ENCODE assay signal across 14 cellular contexts in genomic region chr7:91249506-91250233, GRCh38. TPM values are rescaled to one million over a fixed set of nuclear protein-coding genes. Genes with fewer than 3 reads are reported as not detected.
DNase-seq lines count a peak whose midpoint lies in the region; ATAC-seq and TF ChIP-seq lines count a peak whose summit lies in the region.
"Had no signal": no experiment of that assay in that cellular context is flagged by ENCODE, and none has a peak within 500 bp of the region (broad histone marks: within the 10 kb centered on the region; RNA-seq: fewer than 3 reads in every experiment).

No MANE protein-coding gene starts in this region.

- TF ChIP-seq CTCF in PC-9 (conservative IDR thresholded peaks at IDR 0.05) (no peak), fibroblast of lung (conservative IDR thresholded peaks at IDR 0.05 in 1 of 2, IDR thresholded peaks at IDR 0.05 in 1 of 2; ENCODE audit: low read depth in 1 of 2, low read length in 2 of 2) (no peak)

- H3K79me2 ChIP-seq in PC-9 (ENCODE audit: low read depth) (no peaks in the 10 kb centered on the region), fibroblast of lung (ENCODE audit: control insufficient read depth, insufficient read depth, low read length) (no peaks in the 10 kb centered on the region), trophoblast cell (ENCODE audit: control insufficient read depth, insufficient read depth, low read length, poor library complexity) (no peaks in the 10 kb centered on the region)

- no peaks in the 10 kb centered on the region for H3K79me1 ChIP-seq in trophoblast cell (ENCODE audit: low read length)

- no peak overlapping the region for H3K18ac ChIP-seq in trophoblast cell (ENCODE audit: low read length)

- H2AFZ ChIP-seq in PC-9 (no peak overlapping the region), fibroblast of lung (ENCODE audit: low read length) (no peak overlapping the region), trophoblast cell (ENCODE audit: insufficient read depth, low read length, poor library complexity) (no peak overlapping the region)

- H3K14ac ChIP-seq in trophoblast cell (ENCODE audit: low read length), result no peak overlapping the region

- H4K91ac ChIP-seq in trophoblast cell (ENCODE audit: low read depth, low read length), result no peak overlapping the region

- H4K8ac ChIP-seq in trophoblast cell (ENCODE audit: low read depth, low read length), result no peak overlapping the region

- POLR2A ChIA-PET in PC-9 (lab: Charles Lee; ENCODE audit: unreplicated experiment), result no interaction called here

- H3K4me3 ChIP-seq in PC-9, result no peak overlapping the region
- no peak overlapping the region for H3K4me3 ChIP-seq in fibroblast of lung (replicated peaks in 1 of 4; ENCODE audit: control extremely low read depth in 1 of 4, insufficient read depth in 1 of 4, low read depth in 3 of 4, low read length in 4 of 4)
- H3K4me3 ChIP-seq in trophoblast cell (ENCODE audit: low read depth, low read length), result no peak overlapping the region
- H3K4me3 ChIP-seq: upper lobe of left lung had no signal

- H4K12ac ChIP-seq in trophoblast cell (ENCODE audit: low read depth, low read length), result no peak overlapping the region

- H4K20me1 ChIP-seq in PC-9 (ENCODE audit: insufficient read depth) (no peaks in the 10 kb centered on the region), fibroblast of lung (ENCODE audit: control insufficient read depth, extremely low read depth, insufficient read depth, low read length) (no peaks in the 10 kb centered on the region)

- intact Hi-C loops in PC-9 (cut with micrococcal nuclease; ENCODE audit: unreplicated experiment), result loop anchor here (1.0 kb wide), 1 partner anchor 15 kb away; the partner anchor contains the start of gene FZD1

- H3K4me1 ChIP-seq in PC-9 (replicated peaks; ENCODE audit: insufficient read depth) (no peaks in the 10 kb centered on the region), fibroblast of lung (ENCODE audit: control insufficient read depth, extremely low read depth, insufficient read depth, low read length) (no peaks in the 10 kb centered on the region), trophoblast cell (ENCODE audit: control insufficient read depth in 1 of 2, insufficient read depth in 2 of 2, low read length in 2 of 2) (peaks cover 3 to 6% of the 10 kb centered on the region in 2 experiments)
- H3K4me1 ChIP-seq: upper lobe of left lung had no signal

- H3K36me3 ChIP-seq in PC-9 (ENCODE audit: low read depth) (no peaks in the 10 kb centered on the region), fibroblast of lung (ENCODE audit: control insufficient read depth, insufficient read depth, low read length) (no peaks in the 10 kb centered on the region), trophoblast cell (ENCODE audit: control insufficient read depth in 1 of 2, insufficient read depth in 2 of 2, low read length in 2 of 2) (no peaks in the 10 kb centered on the region)
- H3K36me3 ChIP-seq: upper lobe of left lung had no signal

- H3K27ac ChIP-seq in PC-9, result no peak overlapping the region
- no peak overlapping the region for H3K27ac ChIP-seq in fibroblast of lung (ENCODE audit: insufficient read depth, low read length)
- H3K27ac ChIP-seq in trophoblast cell (ENCODE audit: low read depth, low read length), result no peak overlapping the region
- H3K27ac ChIP-seq: upper lobe of left lung had no signal

- DNase-seq in EL (peak; percentile 82), PC-9 (peak; percentile 66 to 68), fibroblast of lung (ENCODE audit: low read depth in 2 of 2) (peak; percentile 63 to 76), trophoblast cell (peak; percentile 58 to 85), NCI-H2227 (lab: John Stamatoyannopoulos, UW; ENCODE audit: unreplicated experiment) (no peak), NCI-H2029 treated with DMSO at 0.1 percent for 48 hours (lab: John Stamatoyannopoulos, UW) (no peak), NCI-H69 (lab: John Stamatoyannopoulos, UW) (no peak)
- DNase-seq: C1 segment of cervical spinal cord, erythroblast, NCI-H2029, NCI-H82, posterior cingulate gyrus had no signal

- H3K27me3 ChIP-seq in PC-9 (ENCODE audit: insufficient read depth, low read depth) (no peaks in the 10 kb centered on the region), fibroblast of lung (ENCODE audit: control insufficient read depth, insufficient read depth, low read length) (no peaks in the 10 kb centered on the region), trophoblast cell (ENCODE audit: insufficient read depth, low read length) (no peaks in the 10 kb centered on the region)
- H3K27me3 ChIP-seq: upper lobe of left lung had no signal

- H2BK120ac ChIP-seq in trophoblast cell (ENCODE audit: insufficient read depth, low read length, poor library complexity), result no peak overlapping the region

- no peak overlapping the region for H3K4ac ChIP-seq in trophoblast cell (ENCODE audit: low read depth, low read length)

- BruUV-seq in PC-9 (replicated peaks; lab: Mats Ljungman, UMichigan), result no TSS peak

- no peaks in the 10 kb centered on the region for H3K9me3 ChIP-seq in PC-9 (ENCODE audit: insufficient read depth, low read depth)
- no peaks in the 10 kb centered on the region for H3K9me3 ChIP-seq in fibroblast of lung (ENCODE audit: control insufficient read depth, insufficient read depth, low read depth, low read length)
- no peaks in the 10 kb centered on the region for H3K9me3 ChIP-seq in trophoblast cell (ENCODE audit: insufficient read depth, low read depth, low read length)
- H3K9me3 ChIP-seq: upper lobe of left lung had no signal

- H2BK12ac ChIP-seq in trophoblast cell (ENCODE audit: low read length), result no peak overlapping the region

- H3K23ac ChIP-seq in trophoblast cell (ENCODE audit: low read length), result no peak overlapping the region

- no peak overlapping the region for H2AK5ac ChIP-seq in trophoblast cell (ENCODE audit: low read length)

- no CpG with 5 or more reads among the region's 4 CpGs for WGBS in trophoblast cell (ENCODE audit: extremely low coverage, insufficient coverage, insufficient read length)

- CTCF ChIA-PET in PC-9 (lab: Charles Lee), result no interaction called here

- H2BK5ac ChIP-seq in trophoblast cell (ENCODE audit: low read depth, low read length, poor library complexity), result no peak overlapping the region

- no peak overlapping the region for H3K9ac ChIP-seq in fibroblast of lung (ENCODE audit: insufficient read depth, low read length)
- no peak overlapping the region for H3K9ac ChIP-seq in trophoblast cell (ENCODE audit: low read length)

- H3K4me2 ChIP-seq in PC-9 (no peak overlapping the region), fibroblast of lung (ENCODE audit: extremely low read depth, insufficient read depth, low read length) (no peak overlapping the region), trophoblast cell (ENCODE audit: low read length) (no peak overlapping the region)

- no peak for ATAC-seq in HG02973 (IDR thresholded peaks at IDR 0.05; ENCODE audit: unreplicated experiment)

- no peaks in the 10 kb centered on the region for H3F3A ChIP-seq in PC-9 (ENCODE audit: insufficient read depth, low read depth)

- no peaks in the 10 kb centered on the region for H3K9me2 ChIP-seq in PC-9 (ENCODE audit: insufficient read depth)

RNA-seq across cellular contexts. Expression of gene FZD1, which starts 14.6 kb away (rescaled TPM):
- total RNA-seq in PC-9 (2021) (2.6 and 2.8 TPM in 2 replicates), fibroblast of lung (10.8 and 12.6 TPM in 2 replicates)
- 7.6 and 15.7 TPM in 2 replicates for polyA plus RNA-seq in fibroblast of lung
- 8.3 and 17.6 TPM in 2 replicates for polyA plus RNA-seq in fibroblast of lung (2012)
- polyA minus RNA-seq in fibroblast of lung (ENCODE audit: low replicate concordance), result 8.2 and 15.6 TPM in 2 replicates
- polyA plus RNA-seq in trophoblast cell (2013), result 3.5 and 3.6 TPM in 2 replicates

Comparison
In these comparisons a context has a peak if more than half of its experiments do, and no peak if none do; other contexts are left out.
1. DNase-seq: peak in EL (single experiment), PC-9 (2 of 2), fibroblast of lung (2 of 2) and trophoblast cell (2 of 2); none in NCI-H2227 (single experiment), NCI-H2029 treated with DMSO at 0.1 percent for 48 hours (single experiment) and NCI-H69 (single experiment).